Comparison of ENCODE assay signal across 7 cellular contexts in genomic region chr14:75559451-75560187, GRCh38. TPM values are rescaled to one million over a fixed set of nuclear protein-coding genes. Genes with fewer than 3 reads are reported as not detected.
DNase-seq lines count a peak whose midpoint lies in the region; ATAC-seq, FAIRE-seq and TF ChIP-seq lines count a peak whose summit lies in the region.

No MANE protein-coding gene starts in this region.

- SMC1A ChIA-PET in GM12878 (lab: Charles Lee; ENCODE audit: uncharacterized antibody, unreplicated experiment), result interaction anchor here (0.9 to 6.3 kb wide), 14 partner anchors 8 to 264 kb away, joined by 3 to 232 read pairs (median 20); partner anchors contain the start of genes BATF and FLVCR2

- no peak overlapping the region for H3K4me3 ChIP-seq in GM12878
- H3K4me3 ChIP-seq in esophagus squamous epithelium, result no peak overlapping the region

- H3K4me3 Mint-ChIP-seq in immature natural killer cell, result no peak overlapping the region

- H3K9ac ChIP-seq in GM12878 (ENCODE audit: control insufficient read depth, insufficient read depth, low read length), result peak overlapping the region; percentile 7; the same call in 1 of the 2 replicates

- TF ChIP-seq POLR2A in GM12878 (IDR thresholded peaks at IDR 0.05; ENCODE audit: low read depth, low read length) (no peak), esophagus squamous epithelium (IDR thresholded peaks at IDR 0.05) (no peak)

- H3K9me3 Mint-ChIP-seq in immature natural killer cell, result no peaks in the 10 kb centered on the region

- H3K27ac Mint-ChIP-seq in immature natural killer cell, result no peak overlapping the region

- peaks cover 0 to 5% (median 0%) of the 10 kb centered on the region in 3 donors for H3K27me3 Mint-ChIP-seq in immature natural killer cell (ENCODE audit: low read depth in 3 of 3)

- H2AFZ ChIP-seq in GM12878 (ENCODE audit: control insufficient read depth, low read depth, low read length), result no peak overlapping the region

- H3K4me2 ChIP-seq in GM12878 (ENCODE audit: control insufficient read depth, insufficient read depth), result no peak overlapping the region

- H3K36me3 Mint-ChIP-seq in immature natural killer cell, result peaks cover 0 to 13% (median 0%) of the 10 kb centered on the region in 3 donors

- TF ChIP-seq CTCF in GM12878 (IDR thresholded peaks at IDR 0.05 in 2 of 3, conservative IDR thresholded peaks at IDR 0.05 in 1 of 3; ENCODE audit: control insufficient read depth in 2 of 3, extremely low read depth in 1 of 3, insufficient read depth in 1 of 3, low read depth in 3 of 3, low read length in 3 of 3) (no peak), esophagus squamous epithelium (IDR thresholded peaks at IDR 0.05) (no peak)

- H3K27me3 ChIP-seq in GM12878 (replicated peaks in 1 of 2; ENCODE audit: control insufficient read depth in 2 of 2, insufficient read depth in 2 of 2, low read length in 1 of 2) (no peaks in the 10 kb centered on the region), esophagus squamous epithelium (no peaks in the 10 kb centered on the region)

- RAD21 ChIA-PET in GM12878 (lab: Charles Lee; ENCODE audit: unreplicated experiment), result interaction anchor here (1.0 to 6.2 kb wide), 15 partner anchors 10 to 254 kb away, joined by 3 to 167 read pairs (median 18); partner anchors contain the start of genes BATF and FLVCR2

- peak; percentile 58 for DNase-seq in NOMO-1 treated with DMSO at 0.1 percent for 48 hours (lab: John Stamatoyannopoulos, UW; ENCODE audit: unreplicated experiment)
- no peak for DNase-seq in GM12878 (ENCODE audit: low read depth, low spot score)
- DNase-seq in stimulated activated CD4-positive, alpha-beta T cell treated with anti-CD3 and anti-CD28 coated beads, Interleukin-4, amount 100 ng/mL, for 24 hours, result peak; percentile 83
- DNase-seq in esophagus squamous epithelium (lab: John Stamatoyannopoulos, UW), result no peak
- DNase-seq in immature natural killer cell, result no peak

- in situ Hi-C loops in GM12878 (cut with MboI), result loop anchor here (5.0 kb wide), 2 partner anchors 252 to 432 kb away; partner anchors contain the start of gene NEK9

- 74% methylated on average over 6 of the region's 6 CpGs for WGBS in GM12878 (ENCODE audit: insufficient coverage, insufficient replicate concordance, low lambda C conversion rate, missing lambda C conversion rate)
- 86 to 87% methylated on average over 5 to 6 of the region's 6 CpGs for WGBS in esophagus squamous epithelium, 2 donors

- TF ChIP-seq RAD21 in GM12878 (IDR thresholded peaks at IDR 0.05; ENCODE audit: insufficient read depth, low read depth, low read length), result no peak; the same call in 1 of the 2 replicates

- H3K36me3 ChIP-seq in GM12878 (ENCODE audit: control insufficient read depth in 2 of 2, insufficient read depth in 2 of 2, low read length in 1 of 2) (no peaks in the 10 kb centered on the region), esophagus squamous epithelium (no peaks in the 10 kb centered on the region)

- no peaks in the 10 kb centered on the region for H3K79me2 ChIP-seq in GM12878 (ENCODE audit: control insufficient read depth, insufficient read depth, low read length)

- POLR2A ChIA-PET in GM12878 (lab: Charles Lee), result interaction anchor here (1.0 to 3.5 kb wide), 4 partner anchors 10 to 63 kb away, joined by 3 to 14 read pairs (median 4); no protein-coding TSS in a partner anchor

- no peak overlapping the region for H3K27ac ChIP-seq in GM12878 (ENCODE audit: control insufficient read depth, insufficient read depth)
- peak overlapping the region in 1 of 4 donors; percentile 14 for H3K27ac ChIP-seq in esophagus squamous epithelium

- no peaks in the 10 kb centered on the region for H4K20me1 ChIP-seq in GM12878 (ENCODE audit: control insufficient read depth, insufficient read depth)

- peaks cover 5% of the 10 kb centered on the region; the same call in 2 of the 3 replicates for H3K9me3 ChIP-seq in GM12878 (replicated peaks; ENCODE audit: control insufficient read depth, insufficient read depth, low read length)
- no peaks in the 10 kb centered on the region for H3K9me3 ChIP-seq in esophagus squamous epithelium

- FAIRE-seq in GM12878 (lab: Jason Lieb, UNC), result no peak

- ATAC-seq in GM21529 (IDR thresholded peaks at IDR 0.05; ENCODE audit: unreplicated experiment), result peak; percentile 52
- peak; percentile 83 for ATAC-seq in GM12878
- ATAC-seq in HG02973 (IDR thresholded peaks at IDR 0.05; ENCODE audit: unreplicated experiment), result no peak

- CTCF ChIA-PET in GM12878 (lab: Yijun Ruan, JAX), result interaction anchor here (0.6 to 7.1 kb wide), 14 partner anchors 9 to 252 kb away, joined by 3 to 286 read pairs (median 33); partner anchors contain the start of gene BATF

- TF ChIP-seq EP300 in GM12878 (IDR thresholded peaks at IDR 0.05; ENCODE audit: borderline replicate concordance in 1 of 2, control insufficient read depth in 1 of 2, low read depth in 2 of 2, low read length in 2 of 2), result no peak

- peaks cover 27% of the 10 kb centered on the region for H3K4me1 ChIP-seq in GM12878 (ENCODE audit: control insufficient read depth, insufficient read depth, low read length)
- H3K4me1 ChIP-seq in esophagus squamous epithelium, result peaks cover 7 to 25% (median 11%) of the 10 kb centered on the region in 3 donors

- H3K4me1 Mint-ChIP-seq in immature natural killer cell, result peaks cover 4 to 8% of the 10 kb centered on the region in 2 donors

- BruUV-seq in GM12878 (replicated peaks; lab: Mats Ljungman, UMichigan), result no TSS peak

- intact Hi-C loops in GM12878 (cut with micrococcal nuclease; ENCODE audit: unreplicated experiment) (loop anchor here (2.0 to 10.0 kb wide), 2 partner anchors 71 to 425 kb away; no protein-coding TSS in a partner anchor), esophagus squamous epithelium (cut with DNase I) (loop anchor here (10.0 kb wide), 1 partner anchor 245 kb away; no protein-coding TSS in a partner anchor)

TF ChIP-seq in GM12878, 131 proteins besides CTCF, POLR2A, EP300 and RAD21 (continues in another document):
- no peak for TF ChIP-seq ZNF24 (IDR thresholded peaks at IDR 0.05)
- TF ChIP-seq EZH2 (IDR thresholded peaks at IDR 0.05; ENCODE audit: borderline replicate concordance, control insufficient read depth, low read depth, low read length), result no peak
- TF ChIP-seq NFYA (IDR thresholded peaks at IDR 0.05; ENCODE audit: borderline replicate concordance, low read depth, low read length), result no peak
- peak; percentile 71; the same call in 1 of the 2 replicates for TF ChIP-seq RUNX3 (IDR thresholded peaks at IDR 0.05; ENCODE audit: low read length)
- TF ChIP-seq, protein P1, sequence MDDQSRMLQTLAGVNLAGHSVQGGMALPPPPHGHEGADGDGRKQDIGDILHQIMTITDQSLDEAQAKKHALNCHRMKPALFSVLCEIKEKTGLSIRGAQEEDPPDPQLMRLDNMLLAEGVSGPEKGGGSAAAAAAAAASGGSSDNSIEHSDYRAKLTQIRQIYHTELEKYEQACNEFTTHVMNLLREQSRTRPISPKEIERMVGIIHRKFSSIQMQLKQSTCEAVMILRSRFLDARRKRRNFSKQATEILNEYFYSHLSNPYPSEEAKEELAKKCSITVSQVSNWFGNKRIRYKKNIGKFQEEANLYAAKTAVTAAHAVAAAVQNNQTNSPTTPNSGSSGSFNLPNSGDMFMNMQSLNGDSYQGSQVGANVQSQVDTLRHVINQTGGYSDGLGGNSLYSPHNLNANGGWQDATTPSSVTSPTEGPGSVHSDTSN (IDR thresholded peaks at IDR 0.05; ENCODE audit: insufficient replicate concordance, low read depth, low read length), result peak; percentile 72
- no peak for TF ChIP-seq TCF3 (IDR thresholded peaks at IDR 0.05; ENCODE audit: borderline replicate concordance, insufficient read depth, low read depth, low read length)

RNA-seq across cellular contexts. Expression of gene FLVCR2, which starts 18.8 kb away (rescaled TPM):
- 10.7 and 13.0 TPM in 2 replicates for total RNA-seq in GM12878 (2013; cell fraction: nucleolus; rRNA removed)
- total RNA-seq in GM12878 (2014; rRNA removed) (0.98 and 1.8 TPM in 2 replicates), GM12878 (2014; rRNA removed; fragmentation: Illumina TruSeq; extraction: Trizol) (1.2 and 1.8 TPM in 2 replicates), GM12878 (2021) (1.7 and 3.7 TPM in 2 replicates), esophagus squamous epithelium (1 to 10 TPM; 1.1 to 7.6 (median 3.8) TPM)
- polyA plus RNA-seq in GM12878 (2011; ENCODE audit: low read depth), result 0.88 TPM
- polyA plus RNA-seq in GM12878 (2011; rRNA removed) (2.9 and 3.1 TPM in 2 replicates), GM12878 (2014; fragmentation: Illumina TruSeq; extraction: Trizol) (1.8 and 2.2 TPM in 2 replicates), GM12878 (2014; fragmentation: Nextera tagmentation; extraction: Ambion mirVana) (under 1 TPM; 0.24 to 0.47 TPM), GM12878 (2014; rRNA removed) (1.0 and 1.4 TPM in 2 replicates), GM12878 (2016; fragmentation: Nextera tagmentation; extraction: Ambion mirVana) (1 to 10 TPM; 1.0 to 1.8 TPM), immature natural killer cell (1 to 10 TPM in 1 of 3 donors, under 1 TPM in 1, not detected in 1; 0.24 to 1.4 TPM)
- 1.5 and 1.8 TPM in 2 replicates for polyA plus RNA-seq in GM12878 (2011; cell fraction: cytosol; rRNA removed)
- polyA plus RNA-seq in GM12878 (2011; cell fraction: nucleus; rRNA removed), result 2.6 and 2.8 TPM in 2 replicates
- polyA plus RNA-seq in GM12878 (2012), result 1.1 and 1.8 TPM in 2 replicates
- polyA minus RNA-seq in GM12878 (2011; rRNA and poly(A)+ RNA removed), result 2.6 and 4.5 TPM in 2 replicates
- 0.62 and 1.7 TPM in 2 replicates for polyA minus RNA-seq in GM12878 (2011; cell fraction: cytosol; rRNA and poly(A)+ RNA removed)
- 2.3 and 3.1 TPM in 2 replicates for polyA minus RNA-seq in GM12878 (2011; cell fraction: nucleus; rRNA and poly(A)+ RNA removed)

RNA-seq across cellular contexts. Expression of gene BATF, which starts 37.4 kb away (rescaled TPM):
- total RNA-seq in GM12878 (2013; cell fraction: nucleolus; rRNA removed), result 55.3 and 58.4 TPM in 2 replicates
- total RNA-seq in GM12878 (2014; rRNA removed) (153 and 158 TPM in 2 replicates), GM12878 (2014; rRNA removed; fragmentation: Illumina TruSeq; extraction: Trizol) (94.0 and 99.6 TPM in 2 replicates), GM12878 (2021) (99.8 and 107 TPM in 2 replicates), esophagus squamous epithelium (10 to 100 TPM in 1 of 4 donors, 1 to 10 TPM in 3; 1.7 to 14.5 (median 6.8) TPM)
- 105 TPM for polyA plus RNA-seq in GM12878 (2011; ENCODE audit: low read depth)
- polyA plus RNA-seq in GM12878 (2011; rRNA removed) (53.9 and 98.3 TPM in 2 replicates), GM12878 (2014; fragmentation: Illumina TruSeq; extraction: Trizol) (30.7 and 93.4 TPM in 2 replicates), GM12878 (2014; fragmentation: Nextera tagmentation; extraction: Ambion mirVana) (10 to 100 TPM in 1 of 2 experiments, 1 to 10 TPM in 1; 10.0 to 30.9 TPM), GM12878 (2014; rRNA removed) (147 and 176 TPM in 2 replicates), GM12878 (2016; fragmentation: Nextera tagmentation; extraction: Ambion mirVana) (100 to 1,000 TPM; 133 to 154 TPM), immature natural killer cell (10 to 100 TPM; 61.7 to 97.4 (median 95.6) TPM)
- polyA plus RNA-seq in GM12878 (2011; cell fraction: cytosol; rRNA removed), result 136 and 190 TPM in 2 replicates
- polyA plus RNA-seq in GM12878 (2011; cell fraction: nucleus; rRNA removed), result 87.8 and 92.3 TPM in 2 replicates
- polyA plus RNA-seq in GM12878 (2012), result 86.3 and 91.1 TPM in 2 replicates
- 18.5 and 50.6 TPM in 2 replicates for polyA minus RNA-seq in GM12878 (2011; rRNA and poly(A)+ RNA removed)
- polyA minus RNA-seq in GM12878 (2011; cell fraction: cytosol; rRNA and poly(A)+ RNA removed), result 21.5 and 22.8 TPM in 2 replicates
- 22.0 and 37.2 TPM in 2 replicates for polyA minus RNA-seq in GM12878 (2011; cell fraction: nucleus; rRNA and poly(A)+ RNA removed)

Comparison
In these comparisons a context has a peak if more than half of its experiments do, and no peak if none do; other contexts are left out.
1. DNase-seq: peak in NOMO-1 treated with DMSO at 0.1 percent for 48 hours (single experiment) and stimulated activated CD4-positive, alpha-beta T cell treated with anti-CD3 and anti-CD28 coated beads, Interleukin-4, amount 100 ng/mL, for 24 hours (single experiment); none in GM12878 (single experiment), esophagus squamous epithelium (single experiment) and immature natural killer cell (0 of 3).